ENCODE assay signal across 1 cellular context in the genomic region with DNA sequence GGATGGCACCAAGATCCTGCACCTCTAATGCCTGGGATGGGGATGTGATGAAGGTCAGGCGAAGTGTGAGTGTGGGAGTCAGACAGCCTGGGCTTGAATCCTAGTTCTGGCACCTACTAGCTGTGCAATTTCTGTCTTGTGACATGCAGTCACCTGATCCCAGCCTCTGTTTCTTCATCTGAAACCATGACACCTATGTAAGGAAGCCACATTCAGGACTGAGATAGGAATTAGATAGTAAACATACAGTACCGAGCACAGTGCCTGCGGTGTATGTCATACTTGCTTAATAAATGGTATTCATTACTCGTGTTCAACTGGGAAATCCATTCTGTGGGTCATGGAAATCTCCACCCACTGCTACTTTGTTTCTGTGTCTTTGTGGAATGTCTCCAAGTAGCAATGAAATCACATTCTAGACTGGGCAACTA.
TF ChIP-seq lines count a peak whose summit lies in the region.

No MANE protein-coding gene starts in this region.

TF ChIP-seq in GM23338, 12 proteins besides CTCF, POLR2A, EP300 and RAD21 (continued from another document):
- TF ChIP-seq, protein P1, sequence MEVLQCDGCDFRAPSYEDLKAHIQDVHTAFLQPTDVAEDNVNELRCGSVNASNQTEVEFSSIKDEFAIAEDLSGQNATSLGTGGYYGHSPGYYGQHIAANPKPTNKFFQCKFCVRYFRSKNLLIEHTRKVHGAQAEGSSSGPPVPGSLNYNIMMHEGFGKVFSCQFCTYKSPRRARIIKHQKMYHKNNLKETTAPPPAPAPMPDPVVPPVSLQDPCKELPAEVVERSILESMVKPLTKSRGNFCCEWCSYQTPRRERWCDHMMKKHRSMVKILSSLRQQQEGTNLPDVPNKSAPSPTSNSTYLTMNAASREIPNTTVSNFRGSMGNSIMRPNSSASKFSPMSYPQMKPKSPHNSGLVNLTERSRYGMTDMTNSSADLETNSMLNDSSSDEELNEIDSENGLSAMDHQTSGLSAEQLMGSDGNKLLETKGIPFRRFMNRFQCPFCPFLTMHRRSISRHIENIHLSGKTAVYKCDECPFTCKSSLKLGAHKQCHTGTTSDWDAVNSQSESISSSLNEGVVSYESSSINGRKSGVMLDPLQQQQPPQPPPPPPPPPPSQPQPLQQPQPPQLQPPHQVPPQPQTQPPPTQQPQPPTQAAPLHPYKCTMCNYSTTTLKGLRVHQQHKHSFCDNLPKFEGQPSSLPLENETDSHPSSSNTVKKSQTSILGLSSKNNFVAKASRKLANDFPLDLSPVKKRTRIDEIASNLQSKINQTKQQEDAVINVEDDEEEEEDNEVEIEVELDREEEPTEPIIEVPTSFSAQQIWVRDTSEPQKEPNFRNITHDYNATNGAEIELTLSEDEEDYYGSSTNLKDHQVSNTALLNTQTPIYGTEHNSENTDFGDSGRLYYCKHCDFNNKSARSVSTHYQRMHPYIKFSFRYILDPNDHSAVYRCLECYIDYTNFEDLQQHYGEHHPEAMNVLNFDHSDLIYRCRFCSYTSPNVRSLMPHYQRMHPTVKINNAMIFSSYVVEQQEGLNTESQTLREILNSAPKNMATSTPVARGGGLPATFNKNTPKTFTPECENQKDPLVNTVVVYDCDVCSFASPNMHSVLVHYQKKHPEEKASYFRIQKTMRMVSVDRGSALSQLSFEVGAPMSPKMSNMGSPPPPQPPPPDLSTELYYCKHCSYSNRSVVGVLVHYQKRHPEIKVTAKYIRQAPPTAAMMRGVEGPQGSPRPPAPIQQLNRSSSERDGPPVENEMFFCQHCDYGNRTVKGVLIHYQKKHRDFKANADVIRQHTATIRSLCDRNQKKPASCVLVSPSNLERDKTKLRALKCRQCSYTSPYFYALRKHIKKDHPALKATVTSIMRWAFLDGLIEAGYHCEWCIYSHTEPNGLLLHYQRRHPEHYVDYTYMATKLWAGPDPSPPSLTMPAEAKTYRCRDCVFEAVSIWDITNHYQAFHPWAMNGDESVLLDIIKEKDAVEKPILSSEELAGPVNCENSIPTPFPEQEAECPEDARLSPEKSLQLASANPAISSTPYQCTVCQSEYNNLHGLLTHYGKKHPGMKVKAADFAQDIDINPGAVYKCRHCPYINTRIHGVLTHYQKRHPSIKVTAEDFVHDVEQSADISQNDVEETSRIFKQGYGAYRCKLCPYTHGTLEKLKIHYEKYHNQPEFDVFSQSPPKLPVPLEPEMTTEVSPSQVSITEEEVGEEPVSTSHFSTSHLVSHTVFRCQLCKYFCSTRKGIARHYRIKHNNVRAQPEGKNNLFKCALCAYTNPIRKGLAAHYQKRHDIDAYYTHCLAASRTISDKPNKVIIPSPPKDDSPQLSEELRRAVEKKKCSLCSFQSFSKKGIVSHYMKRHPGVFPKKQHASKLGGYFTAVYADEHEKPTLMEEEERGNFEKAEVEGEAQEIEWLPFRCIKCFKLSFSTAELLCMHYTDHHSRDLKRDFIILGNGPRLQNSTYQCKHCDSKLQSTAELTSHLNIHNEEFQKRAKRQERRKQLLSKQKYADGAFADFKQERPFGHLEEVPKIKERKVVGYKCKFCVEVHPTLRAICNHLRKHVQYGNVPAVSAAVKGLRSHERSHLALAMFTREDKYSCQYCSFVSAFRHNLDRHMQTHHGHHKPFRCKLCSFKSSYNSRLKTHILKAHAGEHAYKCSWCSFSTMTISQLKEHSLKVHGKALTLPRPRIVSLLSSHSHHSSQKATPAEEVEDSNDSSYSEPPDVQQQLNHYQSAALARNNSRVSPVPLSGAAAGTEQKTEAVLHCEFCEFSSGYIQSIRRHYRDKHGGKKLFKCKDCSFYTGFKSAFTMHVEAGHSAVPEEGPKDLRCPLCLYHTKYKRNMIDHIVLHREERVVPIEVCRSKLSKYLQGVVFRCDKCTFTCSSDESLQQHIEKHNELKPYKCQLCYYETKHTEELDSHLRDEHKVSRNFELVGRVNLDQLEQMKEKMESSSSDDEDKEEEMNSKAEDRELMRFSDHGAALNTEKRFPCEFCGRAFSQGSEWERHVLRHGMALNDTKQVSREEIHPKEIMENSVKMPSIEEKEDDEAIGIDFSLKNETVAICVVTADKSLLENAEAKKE (CRISPR knock-in tag; IDR thresholded peaks at IDR 0.05), result no peak
- TF ChIP-seq CREB1 (CRISPR knock-in tag; IDR thresholded peaks at IDR 0.05; ENCODE audit: low read depth) (no peak), EZH2 (IDR thresholded peaks at IDR 0.05; ENCODE audit: low read depth, unreplicated experiment) (no peak), ZNF114 (CRISPR knock-in tag; IDR thresholded peaks at IDR 0.05) (no peak), JUNB (IDR thresholded peaks at IDR 0.05; ENCODE audit: unreplicated experiment) (no peak), NANOG (IDR thresholded peaks at IDR 0.05; ENCODE audit: borderline replicate concordance) (no peak), EZH2phosphoT487 (IDR thresholded peaks at IDR 0.05; ENCODE audit: unreplicated experiment) (no peak), STAT1 (IDR thresholded peaks at IDR 0.05; ENCODE audit: unreplicated experiment) (no peak), ZNF331 (CRISPR knock-in tag; IDR thresholded peaks at IDR 0.05; ENCODE audit: low read depth) (no peak)
- TF ChIP-seq, protein P2, sequence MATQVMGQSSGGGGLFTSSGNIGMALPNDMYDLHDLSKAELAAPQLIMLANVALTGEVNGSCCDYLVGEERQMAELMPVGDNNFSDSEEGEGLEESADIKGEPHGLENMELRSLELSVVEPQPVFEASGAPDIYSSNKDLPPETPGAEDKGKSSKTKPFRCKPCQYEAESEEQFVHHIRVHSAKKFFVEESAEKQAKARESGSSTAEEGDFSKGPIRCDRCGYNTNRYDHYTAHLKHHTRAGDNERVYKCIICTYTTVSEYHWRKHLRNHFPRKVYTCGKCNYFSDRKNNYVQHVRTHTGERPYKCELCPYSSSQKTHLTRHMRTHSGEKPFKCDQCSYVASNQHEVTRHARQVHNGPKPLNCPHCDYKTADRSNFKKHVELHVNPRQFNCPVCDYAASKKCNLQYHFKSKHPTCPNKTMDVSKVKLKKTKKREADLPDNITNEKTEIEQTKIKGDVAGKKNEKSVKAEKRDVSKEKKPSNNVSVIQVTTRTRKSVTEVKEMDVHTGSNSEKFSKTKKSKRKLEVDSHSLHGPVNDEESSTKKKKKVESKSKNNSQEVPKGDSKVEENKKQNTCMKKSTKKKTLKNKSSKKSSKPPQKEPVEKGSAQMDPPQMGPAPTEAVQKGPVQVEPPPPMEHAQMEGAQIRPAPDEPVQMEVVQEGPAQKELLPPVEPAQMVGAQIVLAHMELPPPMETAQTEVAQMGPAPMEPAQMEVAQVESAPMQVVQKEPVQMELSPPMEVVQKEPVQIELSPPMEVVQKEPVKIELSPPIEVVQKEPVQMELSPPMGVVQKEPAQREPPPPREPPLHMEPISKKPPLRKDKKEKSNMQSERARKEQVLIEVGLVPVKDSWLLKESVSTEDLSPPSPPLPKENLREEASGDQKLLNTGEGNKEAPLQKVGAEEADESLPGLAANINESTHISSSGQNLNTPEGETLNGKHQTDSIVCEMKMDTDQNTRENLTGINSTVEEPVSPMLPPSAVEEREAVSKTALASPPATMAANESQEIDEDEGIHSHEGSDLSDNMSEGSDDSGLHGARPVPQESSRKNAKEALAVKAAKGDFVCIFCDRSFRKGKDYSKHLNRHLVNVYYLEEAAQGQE (IDR thresholded peaks at IDR 0.05; ENCODE audit: unreplicated experiment), result no peak
- TF ChIP-seq, protein P3, sequence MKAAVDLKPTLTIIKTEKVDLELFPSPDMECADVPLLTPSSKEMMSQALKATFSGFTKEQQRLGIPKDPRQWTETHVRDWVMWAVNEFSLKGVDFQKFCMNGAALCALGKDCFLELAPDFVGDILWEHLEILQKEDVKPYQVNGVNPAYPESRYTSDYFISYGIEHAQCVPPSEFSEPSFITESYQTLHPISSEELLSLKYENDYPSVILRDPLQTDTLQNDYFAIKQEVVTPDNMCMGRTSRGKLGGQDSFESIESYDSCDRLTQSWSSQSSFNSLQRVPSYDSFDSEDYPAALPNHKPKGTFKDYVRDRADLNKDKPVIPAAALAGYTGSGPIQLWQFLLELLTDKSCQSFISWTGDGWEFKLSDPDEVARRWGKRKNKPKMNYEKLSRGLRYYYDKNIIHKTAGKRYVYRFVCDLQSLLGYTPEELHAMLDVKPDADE (IDR thresholded peaks at IDR 0.05), result no peak
